Comparison of ENCODE assay signal across 9 cellular contexts in genomic region chrX:39652336-39652735, GRCh38.
DNase-seq lines count a peak whose midpoint lies in the region; ATAC-seq, FAIRE-seq and TF ChIP-seq lines count a peak whose summit lies in the region.
"Had no signal": no experiment of that assay in that cellular context is flagged by ENCODE, and none has a peak within 500 bp of the region (broad histone marks: within the 10 kb centered on the region; RNA-seq: fewer than 3 reads in every experiment).

No MANE protein-coding gene starts in this region.

- no peaks in the 10 kb centered on the region for H3K4me1 ChIP-seq in left lung

- peaks cover 14% of the 10 kb centered on the region for H3K4me1 Mint-ChIP-seq in activated CD8-positive, alpha-beta T cell treated with anti-CD3 and anti-CD28 coated beads for 36 hours (ENCODE audit: low read depth)

- H3K36me3 Mint-ChIP-seq in activated CD8-positive, alpha-beta T cell treated with anti-CD3 and anti-CD28 coated beads for 36 hours (ENCODE audit: low read depth) = no peaks in the 10 kb centered on the region

- no peak for TF ChIP-seq CTCF in activated CD8-positive, alpha-beta T cell treated with anti-CD3 and anti-CD28 coated beads for 36 hours (IDR thresholded peaks at IDR 0.05)
- TF ChIP-seq CTCF in left lung (IDR thresholded peaks at IDR 0.05) = no peak

- no peak for ATAC-seq in activated CD8-positive, alpha-beta T cell treated with anti-CD3 and anti-CD28 coated beads for 36 hours
- ATAC-seq in left lung = peak; percentile 49
- no peak for ATAC-seq in HG03280 (IDR thresholded peaks at IDR 0.05; ENCODE audit: unreplicated experiment)
- ATAC-seq in HG03439 (IDR thresholded peaks at IDR 0.05; ENCODE audit: unreplicated experiment) = no peak

- H3K9me3 ChIP-seq in left lung = no peaks in the 10 kb centered on the region

- CTCF ChIA-PET in activated CD8-positive, alpha-beta T cell treated with anti-CD3 and anti-CD28 coated beads for 36 hours (lab: Charles Lee) = interaction anchor here (1.2 kb wide), 1 partner anchor 412 kb away, joined by 3 read pairs; no protein-coding TSS in a partner anchor

- no peaks in the 10 kb centered on the region for H3K27me3 Mint-ChIP-seq in activated CD8-positive, alpha-beta T cell treated with anti-CD3 and anti-CD28 coated beads for 36 hours

- H3K4me3 Mint-ChIP-seq in activated CD8-positive, alpha-beta T cell treated with anti-CD3 and anti-CD28 coated beads for 36 hours = no peak overlapping the region

- no peak overlapping the region for H3K27ac Mint-ChIP-seq in activated CD8-positive, alpha-beta T cell treated with anti-CD3 and anti-CD28 coated beads for 36 hours

- intact Hi-C loops in activated CD8-positive, alpha-beta T cell treated with anti-CD3 and anti-CD28 coated beads for 36 hours (cut with micrococcal nuclease) = no loop called here
- intact Hi-C loops in left lung (cut with DNase I) = no loop called here

- POLR2A ChIA-PET in activated CD8-positive, alpha-beta T cell treated with anti-CD3 and anti-CD28 coated beads for 36 hours (lab: Charles Lee) = no interaction called here

- no peak overlapping the region for H3K27ac ChIP-seq in left lung
- H3K27ac ChIP-seq: epithelial cell of prostate had no signal

- H3K36me3 ChIP-seq in left lung = no peaks in the 10 kb centered on the region

- no peak for FAIRE-seq in HTR-8/SVneo (lab: Jason Lieb, UNC)

- peaks cover 0 to 7% of the 10 kb centered on the region in 2 donors for H3K27me3 ChIP-seq in left lung

- H3K9me3 Mint-ChIP-seq in activated CD8-positive, alpha-beta T cell treated with anti-CD3 and anti-CD28 coated beads for 36 hours = no peaks in the 10 kb centered on the region

- DNase-seq in EH (ENCODE audit: low read depth) (peak; percentile 27), HTR-8/SVneo (ENCODE audit: insufficient read length, low spot score) (peak; percentile 12), left lung (no peak), GM03348 (ENCODE audit: low spot score) (no peak), NCI-H446 treated with DMSO at 0.1 percent for 48 hours (lab: John Stamatoyannopoulos, UW) (no peak)
- DNase-seq in activated CD8-positive, alpha-beta T cell treated with anti-CD3 and anti-CD28 coated beads for 36 hours = peak; percentile 47

- no peak overlapping the region for H3K4me3 ChIP-seq in left lung

Comparison
In these comparisons a context has a peak if more than half of its experiments do, and no peak if none do; other contexts are left out.
1. DNase-seq: peak in EH (single experiment), HTR-8/SVneo (single experiment) and activated CD8-positive, alpha-beta T cell treated with anti-CD3 and anti-CD28 coated beads for 36 hours (single experiment); none in left lung (0 of 2), GM03348 (single experiment) and NCI-H446 treated with DMSO at 0.1 percent for 48 hours (single experiment).